Comparison of ENCODE assay signal across 19 cellular contexts in genomic region chr14:93018401-93018800, GRCh38.
DNase-seq lines count a peak whose midpoint lies in the region; ATAC-seq and TF ChIP-seq lines count a peak whose summit lies in the region.
"Had no signal": no experiment of that assay in that cellular context is flagged by ENCODE, and none has a peak within 500 bp of the region (broad histone marks: within the 10 kb centered on the region; RNA-seq: fewer than 3 reads in every experiment).

No MANE protein-coding gene starts in this region.

- H3K36me3 Mint-ChIP-seq in WTC11: peaks cover 8% of the 10 kb centered on the region
- H3K36me3 Mint-ChIP-seq: activated naive CD4-positive, alpha-beta T cell treated with anti-CD3 and anti-CD28 coated beads, Interleukin-2, amount 50 U/mL, for 72 hours had no signal

- TF ChIP-seq POLR2A in esophagus squamous epithelium (IDR thresholded peaks at IDR 0.05): no peak

- H3K27ac ChIP-seq in esophagus squamous epithelium (peak overlapping the region; percentile 3 to 82 (median 64)), osteoblast (ENCODE audit: low read depth, low read length) (no peak overlapping the region)

- no peak overlapping the region for H3K4me3 ChIP-seq in esophagus squamous epithelium
- no peak overlapping the region for H3K4me3 ChIP-seq in osteoblast (ENCODE audit: insufficient read depth, low read length)
- H3K4me3 ChIP-seq: psoas muscle, vagina had no signal

- ATAC-seq in WTC11 (no peak), GM19035 (IDR thresholded peaks at IDR 0.05; ENCODE audit: unreplicated experiment) (no peak)
- ATAC-seq: activated naive CD4-positive, alpha-beta T cell treated with anti-CD3 and anti-CD28 coated beads, Interleukin-2, amount 50 U/mL, for 72 hours had no signal

- H4K20me1 ChIP-seq in osteoblast (ENCODE audit: insufficient read depth, low read length): peaks cover 5% of the 10 kb centered on the region

- TF ChIP-seq CTCF in WTC11 (IDR thresholded peaks at IDR 0.05): no peak
- no peak for TF ChIP-seq CTCF in esophagus squamous epithelium (IDR thresholded peaks at IDR 0.05)
- no peak for TF ChIP-seq CTCF in osteoblast (IDR thresholded peaks at IDR 0.05; ENCODE audit: extremely low read depth, low read depth, low read length)

- 74 to 75% methylated on average over 6 to 8 of the region's 8 CpGs for WGBS in esophagus squamous epithelium, 2 donors

- peaks cover under 1 to 62% (median 35%) of the 10 kb centered on the region in 3 donors for H3K4me1 ChIP-seq in esophagus squamous epithelium
- peaks cover 14% of the 10 kb centered on the region for H3K4me1 ChIP-seq in osteoblast (ENCODE audit: insufficient read depth, low read length)

- H3K27ac Mint-ChIP-seq in WTC11: peak overlapping the region; percentile 3
- H3K27ac Mint-ChIP-seq: stimulated activated naive CD8-positive, alpha-beta T cell treated with anti-CD3 and anti-CD28 coated beads, Interleukin-15, Interleukin-2, amounts not matched to agents 100 ng/mL and 50 ng/mL, for 24 hours had no signal

- H3K36me3 ChIP-seq in esophagus squamous epithelium: peaks cover 0 to 14% (median 0%) of the 10 kb centered on the region in 3 donors
- no peaks in the 10 kb centered on the region for H3K36me3 ChIP-seq in osteoblast (ENCODE audit: insufficient read depth, low read length)

- peaks cover 54% of the 10 kb centered on the region for H3K4me1 Mint-ChIP-seq in WTC11

- no peaks in the 10 kb centered on the region for H3K9me3 Mint-ChIP-seq in WTC11
- H3K9me3 Mint-ChIP-seq: activated naive CD4-positive, alpha-beta T cell treated with anti-CD3 and anti-CD28 coated beads, Interleukin-2, amount 50 U/mL, for 72 hours; stimulated activated naive CD8-positive, alpha-beta T cell treated with anti-CD3 and anti-CD28 coated beads, Interleukin-15, Interleukin-2, amounts not matched to agents 100 ng/mL and 50 ng/mL, for 24 hours had no signal

- no peak overlapping the region for H3K4me3 Mint-ChIP-seq in WTC11
- H3K4me3 Mint-ChIP-seq: stimulated activated naive CD8-positive, alpha-beta T cell treated with anti-CD3 and anti-CD28 coated beads, Interleukin-15, Interleukin-2, amounts not matched to agents 100 ng/mL and 50 ng/mL, for 24 hours had no signal

- CTCF ChIA-PET in WTC11 (lab: Charles Lee): interaction anchor here (1.1 to 3.2 kb wide), 3 partner anchors 16 to 95 kb away, joined by 3 to 13 read pairs (median 4); no protein-coding TSS in a partner anchor

- H3K27me3 ChIP-seq in esophagus squamous epithelium (no peaks in the 10 kb centered on the region), osteoblast (ENCODE audit: insufficient read depth, low read length) (no peaks in the 10 kb centered on the region)
- H3K27me3 ChIP-seq: vagina had no signal

- no peaks in the 10 kb centered on the region for H3K9me3 ChIP-seq in esophagus squamous epithelium
- H3K9me3 ChIP-seq in osteoblast (ENCODE audit: low read depth, low read length): no peaks in the 10 kb centered on the region
- H3K9me3 ChIP-seq: psoas muscle, vagina had no signal

- intact Hi-C loops in esophagus squamous epithelium (cut with DNase I): no loop called here

- no peak overlapping the region for H3K4me2 ChIP-seq in osteoblast (ENCODE audit: insufficient read depth, low read length)

- no peaks in the 10 kb centered on the region for H3K27me3 Mint-ChIP-seq in WTC11 (ENCODE audit: low read depth)
- H3K27me3 Mint-ChIP-seq: stimulated activated naive CD8-positive, alpha-beta T cell treated with anti-CD3 and anti-CD28 coated beads, Interleukin-15, Interleukin-2, amounts not matched to agents 100 ng/mL and 50 ng/mL, for 24 hours had no signal

- peak; percentile 43 for DNase-seq in AG20443 (ENCODE audit: low spot score)
- no peak for DNase-seq in WTC11 (ENCODE audit: low spot score)
- no peak for DNase-seq in esophagus squamous epithelium (lab: John Stamatoyannopoulos, UW)
- peak; percentile 78 for DNase-seq in osteoblast (ENCODE audit: insufficient read length, low spot score, missing footprints)
- no peak for DNase-seq in stimulated activated CD8-positive, alpha-beta memory T cell treated with anti-CD3 and anti-CD28 coated beads, Interleukin-4, amount 100 ng/mL, for 48 hours
- no peak for DNase-seq in medulla oblongata (ENCODE audit: extremely low spot score)
- no peak for DNase-seq in glomerular visceral epithelial cell (ENCODE audit: extremely low spot score)
- DNase-seq: ACHN; activated CD4-positive, alpha-beta T cell treated with anti-CD3 and anti-CD28 coated beads, Interleukin-2, amount 50 U/mL, for 4 hours; effector memory CD4-positive, alpha-beta T cell; foreskin melanocyte; MM.1S; NCI-H1694 treated with DMSO at 0.1 percent for 48 hours; NCI-H446 treated with DMSO at 0.1 percent for 48 hours; psoas muscle had no signal

- H2AFZ ChIP-seq in osteoblast (ENCODE audit: low read length): no peak overlapping the region

- POLR2A ChIA-PET in WTC11 (lab: Charles Lee): no interaction called here

- no peaks in the 10 kb centered on the region for H3K79me2 ChIP-seq in osteoblast (ENCODE audit: insufficient read depth, low read length)

TF ChIP-seq in WTC11, 78 proteins besides CTCF, POLR2A, EP300 and RAD21 (continues in another document):
- TF ChIP-seq FOXP4 (CRISPR knock-in tag; IDR thresholded peaks at IDR 0.05) (no peak), HMGXB4 (CRISPR knock-in tag; IDR thresholded peaks at IDR 0.05) (no peak), AR (CRISPR knock-in tag; IDR thresholded peaks at IDR 0.05) (no peak), CREB1 (CRISPR knock-in tag; IDR thresholded peaks at IDR 0.05) (no peak), ZNF423 (CRISPR knock-in tag; IDR thresholded peaks at IDR 0.05) (no peak), ZBTB43 (CRISPR knock-in tag; IDR thresholded peaks at IDR 0.05) (no peak), JAZF1 (CRISPR knock-in tag; IDR thresholded peaks at IDR 0.05) (no peak), CBFB (CRISPR knock-in tag; IDR thresholded peaks at IDR 0.05; ENCODE audit: low read depth) (no peak), ELF4 (CRISPR knock-in tag; IDR thresholded peaks at IDR 0.05; ENCODE audit: low read depth) (no peak)

Comparison
In these comparisons a context has a peak if more than half of its experiments do, and no peak if none do; other contexts are left out.
1. DNase-seq: peak in AG20443 (single experiment) and osteoblast (single experiment); none in WTC11 (single experiment), esophagus squamous epithelium (single experiment), stimulated activated CD8-positive, alpha-beta memory T cell treated with anti-CD3 and anti-CD28 coated beads, Interleukin-4, amount 100 ng/mL, for 48 hours (single experiment), medulla oblongata (single experiment) and glomerular visceral epithelial cell (single experiment).